26 cellular contexts compared by ENCODE assay signal in genomic region chr14:95346820-95347219, GRCh38. TPM values are rescaled to one million over a fixed set of nuclear protein-coding genes. Genes with fewer than 3 reads are reported as not detected.
DNase-seq lines count a peak whose midpoint lies in the region; ATAC-seq and TF ChIP-seq lines count a peak whose summit lies in the region.
"Had no signal": no experiment of that assay in that cellular context is flagged by ENCODE, and none has a peak within 500 bp of the region (broad histone marks: within the 10 kb centered on the region; RNA-seq: fewer than 3 reads in every experiment).

No MANE protein-coding gene starts in this region.

- no peak overlapping the region for H3K27ac Mint-ChIP-seq in GM23338
- no peak overlapping the region for H3K27ac Mint-ChIP-seq in neural progenitor cell
- H3K27ac Mint-ChIP-seq: activated B cell treated with CpG ODN at 0.5 μM for 24 hours; activated CD8-positive, alpha-beta T cell treated with anti-CD3 and anti-CD28 coated beads, Interleukin-2, amount 10 ng/mL, durations not matched to agents 7 days and 5 days; CD8-positive, alpha-beta memory T cell; stimulated activated naive CD8-positive, alpha-beta T cell treated with anti-CD3 and anti-CD28 coated beads, Interleukin-15, amount 100 ng/mL, for 72 hours had no signal

- H3K4me1 Mint-ChIP-seq in GM23338 = no peaks in the 10 kb centered on the region; the same call in 1 of the 3 replicates
- no peaks in the 10 kb centered on the region for H3K4me1 Mint-ChIP-seq in neural progenitor cell
- H3K4me1 Mint-ChIP-seq: activated B cell treated with CpG ODN at 0.5 μM for 24 hours; CD8-positive, alpha-beta memory T cell; central memory CD8-positive, alpha-beta T cell; stimulated activated naive CD8-positive, alpha-beta T cell treated with anti-CD3 and anti-CD28 coated beads, Interleukin-15, amount 100 ng/mL, for 72 hours had no signal

- H3K9me3 ChIP-seq in PC-3 (ENCODE audit: low read length) (no peaks in the 10 kb centered on the region), neural progenitor cell (ENCODE audit: low read depth) (no peaks in the 10 kb centered on the region), upper lobe of right lung (no peaks in the 10 kb centered on the region), body of pancreas (no peaks in the 10 kb centered on the region)
- H3K9me3 ChIP-seq: psoas muscle, SJSA1, transverse colon had no signal

- H3K27me3 Mint-ChIP-seq in GM23338 (ENCODE audit: insufficient read depth, low read depth, poor library complexity) (peaks cover 2% of the 10 kb centered on the region), neural progenitor cell (ENCODE audit: insufficient read depth, low read depth) (peaks cover 6% of the 10 kb centered on the region)

- peak; percentile 43 for DNase-seq in GM23338 (ENCODE audit: low spot score)
- peak; percentile 34 for DNase-seq in PC-3
- no peak for DNase-seq in foreskin keratinocyte
- no peak for DNase-seq in neural progenitor cell (ENCODE audit: low spot score)
- no peak for DNase-seq in SHP77 treated with DMSO at 0.1 percent for 48 hours (lab: John Stamatoyannopoulos, UW)
- no peak for DNase-seq in NCI-H2227 (lab: John Stamatoyannopoulos, UW; ENCODE audit: unreplicated experiment)
- DNase-seq in upper lobe of right lung = no peak
- no peak for DNase-seq in body of pancreas
- DNase-seq: activated B cell treated with CpG ODN at 0.5 μM for 24 hours; activated CD8-positive, alpha-beta T cell treated with anti-CD3 and anti-CD28 coated beads, Interleukin-2, amount 10 ng/mL, durations not matched to agents 7 days and 5 days; activated naive CD4-positive, alpha-beta T cell treated with Interleukin-2 at 50 U/mL for 16 hours; activated T-cell treated with anti-CD3 and anti-CD28 coated beads, Interleukin-2, amount 50 U/mL, for 4 hours; amniotic stem cell; CD8-positive, alpha-beta memory T cell; DMS79; NCI-H146; NCI-H774; psoas muscle; stimulated activated CD4-positive, alpha-beta T cell treated with anti-CD3 and anti-CD28 coated beads, Interleukin-2, amount 100 ng/mL, for 24 hours; stimulated activated naive CD8-positive, alpha-beta T cell treated with anti-CD3 and anti-CD28 coated beads, Interleukin-15, amount 100 ng/mL, for 72 hours; T-helper 2 cell; transverse colon had no signal

- TF ChIP-seq CTCF in GM23338 (conservative IDR thresholded peaks at IDR 0.05; ENCODE audit: low read depth in 2 of 2) = no peak
- TF ChIP-seq CTCF in PC-3 (conservative IDR thresholded peaks at IDR 0.05; ENCODE audit: low read depth, low read length) = no peak
- no peak for TF ChIP-seq CTCF in foreskin keratinocyte (conservative IDR thresholded peaks at IDR 0.05)
- no peak for TF ChIP-seq CTCF in neural progenitor cell (IDR thresholded peaks at IDR 0.05)
- no peak for TF ChIP-seq CTCF in upper lobe of right lung (IDR thresholded peaks at IDR 0.05)
- TF ChIP-seq CTCF in body of pancreas (IDR thresholded peaks at IDR 0.05) = no peak

- H3K9me3 Mint-ChIP-seq in GM23338 (no peaks in the 10 kb centered on the region), neural progenitor cell (no peaks in the 10 kb centered on the region)
- H3K9me3 Mint-ChIP-seq: activated B cell treated with CpG ODN at 0.5 μM for 24 hours; activated T-cell treated with anti-CD3 and anti-CD28 coated beads, Interleukin-2, amount 50 U/mL, for 4 hours; CD8-positive, alpha-beta memory T cell; central memory CD8-positive, alpha-beta T cell; stimulated activated naive CD8-positive, alpha-beta T cell treated with anti-CD3 and anti-CD28 coated beads, Interleukin-15, amount 100 ng/mL, for 72 hours had no signal

- H3K9ac ChIP-seq in PC-3 (ENCODE audit: low read length) (no peak overlapping the region), neural progenitor cell (no peak overlapping the region)

- peak overlapping the region; percentile 14; the same call in 1 of the 2 replicates for H2AFZ ChIP-seq in GM23338
- no peak overlapping the region for H2AFZ ChIP-seq in PC-3 (ENCODE audit: low read length)
- peak overlapping the region; percentile 46 for H2AFZ ChIP-seq in neural progenitor cell (replicated peaks)

- H3K27ac ChIP-seq in GM23338 (ENCODE audit: low read depth) (no peak overlapping the region), PC-3 (ENCODE audit: low read length) (no peak overlapping the region), foreskin keratinocyte (no peak overlapping the region), neural progenitor cell (no peak overlapping the region), upper lobe of right lung (no peak overlapping the region), body of pancreas (no peak overlapping the region)
- H3K27ac ChIP-seq: psoas muscle, SJSA1, skin epidermis, transverse colon had no signal

- H3K9me2 ChIP-seq in GM23338 (ENCODE audit: insufficient read depth) (no peaks in the 10 kb centered on the region), PC-3 (replicated peaks; ENCODE audit: low read length) (no peaks in the 10 kb centered on the region)

- ATAC-seq in GM23338 (peak; percentile 83), PC-3 (no peak), foreskin keratinocyte (peak; percentile 56), upper lobe of right lung (no peak), body of pancreas (no peak)
- ATAC-seq: activated CD8-positive, alpha-beta T cell treated with anti-CD3 and anti-CD28 coated beads, Interleukin-2, amount 10 ng/mL, durations not matched to agents 7 days and 5 days; activated T-cell treated with anti-CD3 and anti-CD28 coated beads, Interleukin-2, amount 50 U/mL, for 4 hours; left lobe of liver; stimulated activated naive CD8-positive, alpha-beta T cell treated with anti-CD3 and anti-CD28 coated beads, Interleukin-15, amount 100 ng/mL, for 72 hours had no signal

- H3F3A ChIP-seq in GM23338 (replicated peaks; ENCODE audit: low read depth) = no peaks in the 10 kb centered on the region
- no peaks in the 10 kb centered on the region for H3F3A ChIP-seq in PC-3 (ENCODE audit: low read length, unreplicated experiment)
- H3F3A ChIP-seq in neural progenitor cell (ENCODE audit: low read depth) = no peaks in the 10 kb centered on the region

- CTCF ChIA-PET in PC-3 (lab: Charles Lee) = no interaction called here

- intact Hi-C loops in PC-3 (cut with micrococcal nuclease) (no loop called here), upper lobe of right lung (cut with DNase I) (no loop called here), body of pancreas (cut with DNase I) (no loop called here)

- H3K4me1 ChIP-seq in GM23338 (ENCODE audit: insufficient read depth) (no peaks in the 10 kb centered on the region), PC-3 (ENCODE audit: insufficient read depth, low read length) (no peaks in the 10 kb centered on the region), foreskin keratinocyte (no peaks in the 10 kb centered on the region), neural progenitor cell (no peaks in the 10 kb centered on the region), upper lobe of right lung (no peaks in the 10 kb centered on the region), body of pancreas (peaks cover 9% of the 10 kb centered on the region)
- H3K4me1 ChIP-seq: psoas muscle, SJSA1 had no signal

- H3K4me3 ChIP-seq in GM23338 (no peak overlapping the region), PC-3 (ENCODE audit: low read length) (no peak overlapping the region), neural progenitor cell (no peak overlapping the region), upper lobe of right lung (no peak overlapping the region), body of pancreas (no peak overlapping the region)
- H3K4me3 ChIP-seq: psoas muscle, SJSA1, skin epidermis, transverse colon had no signal

- no peaks in the 10 kb centered on the region for H3K36me3 ChIP-seq in GM23338 (ENCODE audit: insufficient read depth)
- no peaks in the 10 kb centered on the region for H3K36me3 ChIP-seq in PC-3 (ENCODE audit: low read depth, low read length)
- no peaks in the 10 kb centered on the region for H3K36me3 ChIP-seq in neural progenitor cell
- H3K36me3 ChIP-seq in upper lobe of right lung = no peaks in the 10 kb centered on the region
- no peaks in the 10 kb centered on the region for H3K36me3 ChIP-seq in body of pancreas (replicated peaks in 1 of 2; ENCODE audit: insufficient read depth in 1 of 2, low read depth in 2 of 2)
- H3K36me3 ChIP-seq: SJSA1, transverse colon had no signal

- no peaks in the 10 kb centered on the region for H4K20me1 ChIP-seq in GM23338 (replicated peaks; ENCODE audit: insufficient read depth)
- H4K20me1 ChIP-seq in PC-3 (ENCODE audit: low read length) = no peaks in the 10 kb centered on the region
- H4K20me1 ChIP-seq in neural progenitor cell (ENCODE audit: low read depth) = no peaks in the 10 kb centered on the region

- no peak overlapping the region for H3K4me2 ChIP-seq in GM23338
- H3K4me2 ChIP-seq in PC-3 (ENCODE audit: low read length) = no peak overlapping the region
- H3K4me2 ChIP-seq in neural progenitor cell = no peak overlapping the region

- POLR2A ChIA-PET in PC-3 (lab: Charles Lee; ENCODE audit: unreplicated experiment) = no interaction called here

- no TSS peak for BruUV-seq in PC-3 (replicated peaks; lab: Mats Ljungman, UMichigan)

- WGBS in body of pancreas, 2 donors = 93 to 100% methylated on average over 1 of the region's 1 CpG

- H3K79me2 ChIP-seq in GM23338 (replicated peaks; ENCODE audit: insufficient read depth) (no peaks in the 10 kb centered on the region), PC-3 (ENCODE audit: low read length) (no peaks in the 10 kb centered on the region), neural progenitor cell (ENCODE audit: low read depth) (no peaks in the 10 kb centered on the region)

- H3K36me3 Mint-ChIP-seq in GM23338 (ENCODE audit: low read depth) (no peaks in the 10 kb centered on the region), neural progenitor cell (no peaks in the 10 kb centered on the region)
- H3K36me3 Mint-ChIP-seq: CD8-positive, alpha-beta memory T cell had no signal

- H3K4me3 Mint-ChIP-seq in GM23338 = no peak overlapping the region
- H3K4me3 Mint-ChIP-seq in neural progenitor cell = no peak overlapping the region
- H3K4me3 Mint-ChIP-seq: activated B cell treated with CpG ODN at 0.5 μM for 24 hours; activated CD8-positive, alpha-beta T cell treated with anti-CD3 and anti-CD28 coated beads, Interleukin-2, amount 10 ng/mL, durations not matched to agents 7 days and 5 days; activated T-cell treated with anti-CD3 and anti-CD28 coated beads, Interleukin-2, amount 50 U/mL, for 4 hours; CD8-positive, alpha-beta memory T cell; central memory CD8-positive, alpha-beta T cell; stimulated activated naive CD8-positive, alpha-beta T cell treated with anti-CD3 and anti-CD28 coated beads, Interleukin-15, amount 100 ng/mL, for 72 hours had no signal

- no peak for TF ChIP-seq POLR2A in body of pancreas (IDR thresholded peaks at IDR 0.05)

- H3K27me3 ChIP-seq in GM23338 (ENCODE audit: insufficient read depth) (no peaks in the 10 kb centered on the region), PC-3 (ENCODE audit: low read length) (0 out of 2 replicates have a peak, but pooled peaks cover 6% of the 10 kb centered on the region), foreskin keratinocyte (peaks cover 5% of the 10 kb centered on the region), neural progenitor cell (no peaks in the 10 kb centered on the region), upper lobe of right lung (no peaks in the 10 kb centered on the region), body of pancreas (no peaks in the 10 kb centered on the region)
- H3K27me3 ChIP-seq: SJSA1, transverse colon had no signal

RNA-seq across cellular contexts. Expression of gene CLMN, which starts 27.1 kb away (rescaled TPM):
- 5.2 and 5.7 TPM in 2 replicates for total RNA-seq in GM23338 (2014; rRNA removed; shearing (Covaris generic))
- 2.8 and 3.2 TPM in 2 replicates for polyA plus RNA-seq in GM23338 (2016; fragmentation: Nextera tagmentation; extraction: Ambion mirVana)
- total RNA-seq in PC-3 (2014; rRNA removed) = 3.5 and 3.7 TPM in 2 replicates
- total RNA-seq in foreskin keratinocyte = 4.7 and 5.7 TPM in 2 replicates
- 1.9 and 3.2 TPM in 2 replicates for polyA plus RNA-seq in foreskin keratinocyte
- total RNA-seq in neural progenitor cell (ENCODE audit: low replicate concordance) = 6.3 and 6.7 TPM in 2 replicates
- total RNA-seq in upper lobe of right lung = 19.3 TPM
- 10 to 100 TPM; 53.7 to 54.7 TPM for total RNA-seq in body of pancreas

Comparison
In these comparisons a context has a peak if more than half of its experiments do, and no peak if none do; other contexts are left out.
1. ATAC-seq: peak in GM23338 (single experiment) and foreskin keratinocyte (single experiment); none in PC-3 (single experiment), upper lobe of right lung (single experiment) and body of pancreas (single experiment).
2. DNase-seq: peak in GM23338 (single experiment) and PC-3 (single experiment); none in foreskin keratinocyte (0 of 2), neural progenitor cell (single experiment), SHP77 treated with DMSO at 0.1 percent for 48 hours (single experiment), NCI-H2227 (single experiment), upper lobe of right lung (single experiment) and body of pancreas (0 of 4).